In genomic region chr9:114889802-114890224, GRCh38 we compare ENCODE assay signal across 12 cellular contexts. TPM values are rescaled to one million over a fixed set of nuclear protein-coding genes. Genes with fewer than 3 reads are reported as not detected.
DNase-seq lines count a peak whose midpoint lies in the region; ATAC-seq and TF ChIP-seq lines count a peak whose summit lies in the region.
"Had no signal": no experiment of that assay in that cellular context is flagged by ENCODE, and none has a peak within 500 bp of the region (broad histone marks: within the 10 kb centered on the region; RNA-seq: fewer than 3 reads in every experiment).

No MANE protein-coding gene starts in this region.

- H3K9me3 ChIP-seq in esophagus muscularis mucosa = peaks cover 0 to 3% (median 0%) of the 10 kb centered on the region in 4 donors

- no peak overlapping the region for H3K4me3 Mint-ChIP-seq in activated T-cell treated with anti-CD3 and anti-CD28 coated beads, Interleukin-2, amount 50 U/mL, for 4 hours
- H3K4me3 Mint-ChIP-seq in stimulated activated naive CD8-positive, alpha-beta T cell treated with anti-CD3 and anti-CD28 coated beads, Interleukin-15, amount 100 ng/mL, for 72 hours = peak overlapping the region; percentile 7 to 39

- H3K36me3 Mint-ChIP-seq in activated T-cell treated with anti-CD3 and anti-CD28 coated beads, Interleukin-2, amount 50 U/mL, for 4 hours (ENCODE audit: insufficient read depth) = peaks cover 1% of the 10 kb centered on the region

- TF ChIP-seq CTCF in esophagus muscularis mucosa (IDR thresholded peaks at IDR 0.05) = no peak

- TF ChIP-seq POLR2A in esophagus muscularis mucosa (IDR thresholded peaks at IDR 0.05; ENCODE audit: low read depth) = no peak

- H3K4me3 ChIP-seq in esophagus muscularis mucosa = no peak overlapping the region
- H3K4me3 ChIP-seq: heart right ventricle had no signal

- H3K27me3 ChIP-seq in esophagus muscularis mucosa = no peaks in the 10 kb centered on the region
- H3K27me3 ChIP-seq: heart right ventricle had no signal

- peak; percentile 14 to 44 for ATAC-seq in activated T-cell treated with anti-CD3 and anti-CD28 coated beads, Interleukin-2, amount 50 U/mL, for 4 hours
- ATAC-seq in stimulated activated naive CD8-positive, alpha-beta T cell treated with anti-CD3 and anti-CD28 coated beads, Interleukin-15, amount 100 ng/mL, for 72 hours = peak; percentile 83
- ATAC-seq in GM21526 (IDR thresholded peaks at IDR 0.05; ENCODE audit: low FRiP score, unreplicated experiment) (no peak), GM18909 (IDR thresholded peaks at IDR 0.05; ENCODE audit: poor library complexity, unreplicated experiment) (no peak)

- no peak for DNase-seq in activated T-cell treated with anti-CD3 and anti-CD28 coated beads, Interleukin-2, amount 50 U/mL, for 4 hours
- DNase-seq in activated T-cell treated with anti-CD3 and anti-CD28 coated beads for 4 hours = no peak
- peak; percentile 33 for DNase-seq in SHP77 treated with DMSO at 0.1 percent for 48 hours (lab: John Stamatoyannopoulos, UW)
- DNase-seq in esophagus muscularis mucosa (ENCODE audit: extremely low spot score) = peak; percentile 84
- peak in 1 of 2 donors; percentile 70 for DNase-seq in stimulated activated naive CD8-positive, alpha-beta T cell treated with anti-CD3 and anti-CD28 coated beads, Interleukin-15, amount 100 ng/mL, for 72 hours
- no peak for DNase-seq in NCI-H446 (lab: John Stamatoyannopoulos, UW)
- DNase-seq: activated CD8-positive, alpha-beta memory T cell treated with anti-CD3 and anti-CD28 coated beads for 24 hours; heart right ventricle; NCI-H1105 treated with DMSO at 0.1 percent for 48 hours; stimulated activated naive CD4-positive, alpha-beta T cell treated with Interleukin-2 at 50 U/mL for 16 hours had no signal

- H3K27me3 Mint-ChIP-seq in activated T-cell treated with anti-CD3 and anti-CD28 coated beads, Interleukin-2, amount 50 U/mL, for 4 hours (ENCODE audit: low read depth) = no peaks in the 10 kb centered on the region
- H3K27me3 Mint-ChIP-seq in stimulated activated naive CD8-positive, alpha-beta T cell treated with anti-CD3 and anti-CD28 coated beads, Interleukin-15, amount 100 ng/mL, for 72 hours = no peaks in the 10 kb centered on the region

- H3K4me1 Mint-ChIP-seq in activated T-cell treated with anti-CD3 and anti-CD28 coated beads, Interleukin-2, amount 50 U/mL, for 4 hours (ENCODE audit: low read depth) = peaks cover 65% of the 10 kb centered on the region
- peaks cover 67% of the 10 kb centered on the region for H3K4me1 Mint-ChIP-seq in stimulated activated naive CD8-positive, alpha-beta T cell treated with anti-CD3 and anti-CD28 coated beads, Interleukin-15, amount 100 ng/mL, for 72 hours

- H3K27ac ChIP-seq in esophagus muscularis mucosa (replicated peaks in 1 of 4) = no peak overlapping the region
- H3K27ac ChIP-seq: heart right ventricle had no signal

- TF ChIP-seq EP300 in esophagus muscularis mucosa (IDR thresholded peaks at IDR 0.05) = no peak

- peak overlapping the region; percentile 23 to 49 for H3K27ac Mint-ChIP-seq in stimulated activated naive CD8-positive, alpha-beta T cell treated with anti-CD3 and anti-CD28 coated beads, Interleukin-15, amount 100 ng/mL, for 72 hours

- intact Hi-C loops in esophagus muscularis mucosa (cut with DNase I) = no loop called here

- peaks cover 4% of the 10 kb centered on the region for H3K9me3 Mint-ChIP-seq in activated T-cell treated with anti-CD3 and anti-CD28 coated beads, Interleukin-2, amount 50 U/mL, for 4 hours
- H3K9me3 Mint-ChIP-seq in stimulated activated naive CD8-positive, alpha-beta T cell treated with anti-CD3 and anti-CD28 coated beads, Interleukin-15, amount 100 ng/mL, for 72 hours = peaks cover 13 to 24% of the 10 kb centered on the region in 2 donors

- no peaks in the 10 kb centered on the region for H3K36me3 ChIP-seq in esophagus muscularis mucosa
- H3K36me3 ChIP-seq: heart right ventricle had no signal

- WGBS in esophagus muscularis mucosa = 77% methylated on average over 3 of the region's 3 CpGs

- peaks cover 0 to 12% (median 7%) of the 10 kb centered on the region in 4 donors for H3K4me1 ChIP-seq in esophagus muscularis mucosa

RNA-seq across cellular contexts. Expression of gene TNFSF8, which starts 40.6 kb away (rescaled TPM):
- total RNA-seq in activated T-cell treated with anti-CD3 and anti-CD28 coated beads, Interleukin-2, amount 50 U/mL, for 4 hours = 100 to 1,000 TPM; 130 to 192 (median 141) TPM
- total RNA-seq in esophagus muscularis mucosa = 1 to 10 TPM in 2 of 4 donors, under 1 TPM in 2; 0.46 to 4.0 (median 1.4) TPM

Comparison
In these comparisons a context has a peak if more than half of its experiments do, and no peak if none do; other contexts are left out.
1. ATAC-seq: peak in activated T-cell treated with anti-CD3 and anti-CD28 coated beads, Interleukin-2, amount 50 U/mL, for 4 hours (2 of 2) and stimulated activated naive CD8-positive, alpha-beta T cell treated with anti-CD3 and anti-CD28 coated beads, Interleukin-15, amount 100 ng/mL, for 72 hours (single experiment); none in GM21526 (single experiment) and GM18909 (single experiment).
2. DNase-seq: peak in SHP77 treated with DMSO at 0.1 percent for 48 hours (single experiment) and esophagus muscularis mucosa (single experiment); none in activated T-cell treated with anti-CD3 and anti-CD28 coated beads, Interleukin-2, amount 50 U/mL, for 4 hours (single experiment), activated T-cell treated with anti-CD3 and anti-CD28 coated beads for 4 hours (single experiment) and NCI-H446 (0 of 2).
3. RNA of gene TNFSF8, which starts 40.6 kb away (total RNA-seq): 130 to 192 TPM in activated T-cell treated with anti-CD3 and anti-CD28 coated beads, Interleukin-2, amount 50 U/mL, for 4 hours; 0.46 to 4.0 TPM in esophagus muscularis mucosa; every median in the first group is over 10 times any median in the second.